Comparison of ENCODE assay signal across 1 cellular context in genomic region chrY:19549671-19550466, GRCh38.
TF ChIP-seq lines count a peak whose summit lies in the region.

No MANE protein-coding gene starts in this region.

TF ChIP-seq in HepG2, 621 proteins besides CTCF, POLR2A, EP300 and RAD21 (continued from another document):
- TF ChIP-seq ZNF687 (CRISPR knock-in tag; IDR thresholded peaks at IDR 0.05) = 0 out of 2 replicates have a peak, but pooled peaks have one; percentile 17
